25 cellular contexts compared by ENCODE assay signal in the genomic region with DNA sequence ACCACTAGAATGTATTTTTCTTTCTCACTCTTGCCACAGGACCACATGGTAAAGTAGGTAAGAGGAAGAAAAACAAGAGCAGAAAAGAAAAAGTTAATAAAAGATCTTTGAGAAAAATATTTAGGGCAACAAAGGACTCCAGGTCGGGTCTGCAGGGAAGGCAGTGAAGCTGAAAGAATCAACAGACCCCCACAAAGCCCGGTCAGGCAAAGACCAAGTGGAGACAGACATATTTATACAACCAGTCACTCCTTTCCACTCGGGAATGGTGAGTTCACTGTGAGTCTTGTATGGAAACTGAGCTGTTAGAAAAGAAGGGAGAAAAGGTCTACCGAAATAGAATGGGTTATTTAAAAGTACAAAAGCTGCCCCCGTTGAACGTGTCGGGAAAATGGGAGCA. TPM values are rescaled to one million over a fixed set of nuclear protein-coding genes. Genes with fewer than 3 reads are reported as not detected.
DNase-seq lines count a peak whose midpoint lies in the region; ATAC-seq, FAIRE-seq and TF ChIP-seq lines count a peak whose summit lies in the region.
"Had no signal": no experiment of that assay in that cellular context is flagged by ENCODE, and none has a peak within 500 bp of the region (broad histone marks: within the 10 kb centered on the region; RNA-seq: fewer than 3 reads in every experiment).

No MANE protein-coding gene starts in this region.

- POLR2A ChIA-PET in activated CD4-positive, alpha-beta T cell treated with anti-CD3 and anti-CD28 coated beads for 36 hours (lab: Charles Lee), result no interaction called here
- POLR2A ChIA-PET in CD8-positive, alpha-beta memory T cell (lab: Charles Lee), result interaction anchor here (1.1 kb wide), 1 partner anchor 440 kb away, joined by 3 read pairs; no protein-coding TSS in a partner anchor

- no peak for ATAC-seq in activated CD4-positive, alpha-beta T cell treated with anti-CD3 and anti-CD28 coated beads for 36 hours
- no peak for ATAC-seq in GM21529 (IDR thresholded peaks at IDR 0.05; ENCODE audit: unreplicated experiment)
- no peak for ATAC-seq in GM19463 (IDR thresholded peaks at IDR 0.05; ENCODE audit: unreplicated experiment)
- ATAC-seq: GM23338, left colon had no signal

- H3K79me2 ChIP-seq in neural progenitor cell (ENCODE audit: low read depth), result no peaks in the 10 kb centered on the region

- no peaks in the 10 kb centered on the region for H3K36me3 ChIP-seq in CD8-positive, alpha-beta memory T cell (ENCODE audit: insufficient read depth, low read length)
- no peaks in the 10 kb centered on the region for H3K36me3 ChIP-seq in kidney (ENCODE audit: control insufficient read depth in 1 of 2, insufficient read depth in 2 of 2, low read length in 2 of 2)
- H3K36me3 ChIP-seq in neural progenitor cell, result no peaks in the 10 kb centered on the region

- H3K27me3 Mint-ChIP-seq in activated CD4-positive, alpha-beta T cell treated with anti-CD3 and anti-CD28 coated beads for 36 hours, result no peaks in the 10 kb centered on the region
- no peaks in the 10 kb centered on the region for H3K27me3 Mint-ChIP-seq in CD8-positive, alpha-beta memory T cell
- peaks cover 2% of the 10 kb centered on the region for H3K27me3 Mint-ChIP-seq in neural progenitor cell (ENCODE audit: insufficient read depth, low read depth)
- H3K27me3 Mint-ChIP-seq: activated B cell treated with CpG ODN at 0.5 μM for 24 hours had no signal

- TF ChIP-seq CTCF in kidney (IDR thresholded peaks at IDR 0.05; ENCODE audit: borderline replicate concordance, extremely low read depth, insufficient read depth) (no peak), neural progenitor cell (IDR thresholded peaks at IDR 0.05) (no peak)

- peak overlapping the region; percentile 13 for H3K27ac Mint-ChIP-seq in activated CD4-positive, alpha-beta T cell treated with anti-CD3 and anti-CD28 coated beads for 36 hours
- peak overlapping the region in 7 of 8 donors; percentile 54 to 99 (median 95) for H3K27ac Mint-ChIP-seq in CD8-positive, alpha-beta memory T cell
- no peak overlapping the region for H3K27ac Mint-ChIP-seq in neural progenitor cell
- H3K27ac Mint-ChIP-seq: activated B cell treated with CpG ODN at 0.5 μM for 24 hours, GM23338, mesothelial cell of epicardium had no signal

- H4K20me1 ChIP-seq in neural progenitor cell (ENCODE audit: low read depth), result no peaks in the 10 kb centered on the region

- H3K4me1 ChIP-seq in CD8-positive, alpha-beta memory T cell (ENCODE audit: insufficient read depth, low read length), result peaks cover 26% of the 10 kb centered on the region
- peaks cover 0 to 2% of the 10 kb centered on the region in 2 donors for H3K4me1 ChIP-seq in kidney (ENCODE audit: control insufficient read depth in 1 of 2, insufficient read depth in 1 of 2, low read depth in 1 of 2, low read length in 2 of 2)
- H3K4me1 ChIP-seq in neural progenitor cell, result peaks cover 11% of the 10 kb centered on the region
- H3K4me1 ChIP-seq: Caco-2, tibial nerve had no signal

- H3K36me3 Mint-ChIP-seq in activated CD4-positive, alpha-beta T cell treated with anti-CD3 and anti-CD28 coated beads for 36 hours (ENCODE audit: low read depth), result peaks cover 49% of the 10 kb centered on the region
- H3K36me3 Mint-ChIP-seq in CD8-positive, alpha-beta memory T cell, result peaks cover 3 to 30% (median 18%) of the 10 kb centered on the region in 3 donors
- peaks cover 10% of the 10 kb centered on the region for H3K36me3 Mint-ChIP-seq in neural progenitor cell

- H3K4me1 Mint-ChIP-seq in activated CD4-positive, alpha-beta T cell treated with anti-CD3 and anti-CD28 coated beads for 36 hours, result peaks cover 33% of the 10 kb centered on the region
- peaks cover 28 to 48% (median 41%) of the 10 kb centered on the region in 3 donors for H3K4me1 Mint-ChIP-seq in CD8-positive, alpha-beta memory T cell
- peaks cover 13% of the 10 kb centered on the region for H3K4me1 Mint-ChIP-seq in neural progenitor cell
- H3K4me1 Mint-ChIP-seq: GM23338 had no signal

- H3K9ac ChIP-seq in kidney (ENCODE audit: low read length in 2 of 2) (no peak overlapping the region), neural progenitor cell (no peak overlapping the region)
- H3K9ac ChIP-seq: KMS-11 had no signal

- no peak overlapping the region for H2AFZ ChIP-seq in neural progenitor cell (replicated peaks)
- H2AFZ ChIP-seq: GM23338 had no signal

- H3F3A ChIP-seq in neural progenitor cell (ENCODE audit: low read depth), result no peaks in the 10 kb centered on the region

- H3K9me3 Mint-ChIP-seq in activated CD4-positive, alpha-beta T cell treated with anti-CD3 and anti-CD28 coated beads for 36 hours (ENCODE audit: low read depth), result peaks cover 9% of the 10 kb centered on the region
- H3K9me3 Mint-ChIP-seq in CD8-positive, alpha-beta memory T cell, result no peaks in the 10 kb centered on the region
- peaks cover 6% of the 10 kb centered on the region for H3K9me3 Mint-ChIP-seq in neural progenitor cell

- no peak for DNase-seq in activated CD4-positive, alpha-beta T cell treated with anti-CD3 and anti-CD28 coated beads for 36 hours
- no peak for DNase-seq in activated CD4-positive, alpha-beta T cell treated with anti-CD3 and anti-CD28 coated beads, Interleukin-2, amount 50 U/mL, for 48 hours
- DNase-seq in CD8-positive, alpha-beta memory T cell, result no peak
- DNase-seq in kidney (no peak), neural progenitor cell (ENCODE audit: low spot score) (peak; percentile 12), cerebellar cortex (ENCODE audit: low spot score) (no peak)
- DNase-seq: activated B cell treated with CpG ODN at 0.5 μM for 24 hours; AML-193; Caco-2; dermis blood vessel endothelial cell; glutamatergic neuron; left colon; NCI-H1694; NCI-H69; stimulated activated naive CD4-positive, alpha-beta T cell; T-helper 9 cell had no signal

- peak overlapping the region; percentile 25 for H3K4me2 ChIP-seq in neural progenitor cell
- H3K4me2 ChIP-seq: GM23338, KMS-11, smooth muscle cell had no signal

- no peak overlapping the region for H3K4me3 Mint-ChIP-seq in activated CD4-positive, alpha-beta T cell treated with anti-CD3 and anti-CD28 coated beads for 36 hours
- no peak overlapping the region for H3K4me3 Mint-ChIP-seq in CD8-positive, alpha-beta memory T cell
- H3K4me3 Mint-ChIP-seq in neural progenitor cell, result no peak overlapping the region
- H3K4me3 Mint-ChIP-seq: activated B cell treated with CpG ODN at 0.5 μM for 24 hours; activated T-helper 1 cell treated with anti-CD3 and anti-CD28 coated beads, Interleukin-12 subunit alpha, Interleukin-12 subunit beta, Interleukin-2, Interleukin-4 antibody, amounts not matched to agents 30 ng/mL and 10 ng/mL and 1 ng/mL, durations not matched to agents 14 hours and 24 hours and 36 hours; GM23338; mesothelial cell of epicardium had no signal

- CTCF ChIA-PET in activated CD4-positive, alpha-beta T cell treated with anti-CD3 and anti-CD28 coated beads for 36 hours (lab: Charles Lee), result no interaction called here
- CTCF ChIA-PET in CD8-positive, alpha-beta memory T cell (lab: Charles Lee), result interaction anchor here (1.1 kb wide), 1 partner anchor 12 kb away, joined by 4 read pairs; no protein-coding TSS in a partner anchor

- no peak overlapping the region for H3K4me3 ChIP-seq in CD8-positive, alpha-beta memory T cell (ENCODE audit: low read length)
- H3K4me3 ChIP-seq in kidney (ENCODE audit: low read length in 2 of 2) (peak overlapping the region; percentile 23 to 26), neural progenitor cell (no peak overlapping the region)
- H3K4me3 ChIP-seq: GM23338, smooth muscle cell, tibial nerve had no signal

- no peak for FAIRE-seq in kidney (lab: Jason Lieb, UNC)

- no peaks in the 10 kb centered on the region for H3K9me3 ChIP-seq in CD8-positive, alpha-beta memory T cell (ENCODE audit: low read length)
- no peaks in the 10 kb centered on the region for H3K9me3 ChIP-seq in kidney (ENCODE audit: control insufficient read depth in 1 of 2, low read length in 2 of 2)
- H3K9me3 ChIP-seq in neural progenitor cell (ENCODE audit: low read depth), result no peaks in the 10 kb centered on the region
- H3K9me3 ChIP-seq: Caco-2, neutrophil, tibial nerve had no signal

- no peak overlapping the region for H3K27ac ChIP-seq in CD8-positive, alpha-beta memory T cell (ENCODE audit: low read depth, low read length)
- H3K27ac ChIP-seq in kidney (ENCODE audit: low read depth in 2 of 2, low read length in 2 of 2) (no peak overlapping the region), neural progenitor cell (peak overlapping the region; percentile 59)
- H3K27ac ChIP-seq: KMS-11, neutrophil, tibial nerve had no signal

- intact Hi-C loops in activated CD4-positive, alpha-beta T cell treated with anti-CD3 and anti-CD28 coated beads for 36 hours (cut with DNase I, micrococcal nuclease), result loop anchor here in 1 of 2 experiments (5.0 kb wide), 1 partner anchor 927 kb away; the partner anchor contains the start of gene MINDY3
- intact Hi-C loops in kidney (cut with DNase I), result no loop called here

- no peaks in the 10 kb centered on the region for H3K27me3 ChIP-seq in CD8-positive, alpha-beta memory T cell (ENCODE audit: insufficient read depth, low read length, poor library complexity, severe bottlenecking)
- no peaks in the 10 kb centered on the region for H3K27me3 ChIP-seq in neural progenitor cell
- H3K27me3 ChIP-seq: neutrophil, tibial nerve had no signal

RNA-seq across cellular contexts. Expression of gene RSU1, which starts 28.0 kb away (rescaled TPM):
- total RNA-seq in activated CD4-positive, alpha-beta T cell treated with anti-CD3 and anti-CD28 coated beads for 36 hours, result 10 to 100 TPM; 38.4 to 62.8 TPM
- total RNA-seq in CD8-positive, alpha-beta memory T cell, result 10 to 100 TPM; 66.4 to 68.5 TPM
- 132 TPM for polyA plus RNA-seq in CD8-positive, alpha-beta memory T cell
- total RNA-seq in kidney (72.4 TPM), neural progenitor cell (ENCODE audit: low replicate concordance) (9.6 and 18.5 TPM in 2 replicates)
- polyA plus RNA-seq in kidney (ENCODE audit: insufficient read depth, low read depth, low replicate concordance), result 44.6 TPM

Comparison
In these comparisons a context has a peak if more than half of its experiments do, and no peak if none do; other contexts are left out.
1. H3K4me3 ChIP-seq: peak in kidney (2 of 2); none in CD8-positive, alpha-beta memory T cell (single experiment) and neural progenitor cell (single experiment).